In the genomic region with DNA sequence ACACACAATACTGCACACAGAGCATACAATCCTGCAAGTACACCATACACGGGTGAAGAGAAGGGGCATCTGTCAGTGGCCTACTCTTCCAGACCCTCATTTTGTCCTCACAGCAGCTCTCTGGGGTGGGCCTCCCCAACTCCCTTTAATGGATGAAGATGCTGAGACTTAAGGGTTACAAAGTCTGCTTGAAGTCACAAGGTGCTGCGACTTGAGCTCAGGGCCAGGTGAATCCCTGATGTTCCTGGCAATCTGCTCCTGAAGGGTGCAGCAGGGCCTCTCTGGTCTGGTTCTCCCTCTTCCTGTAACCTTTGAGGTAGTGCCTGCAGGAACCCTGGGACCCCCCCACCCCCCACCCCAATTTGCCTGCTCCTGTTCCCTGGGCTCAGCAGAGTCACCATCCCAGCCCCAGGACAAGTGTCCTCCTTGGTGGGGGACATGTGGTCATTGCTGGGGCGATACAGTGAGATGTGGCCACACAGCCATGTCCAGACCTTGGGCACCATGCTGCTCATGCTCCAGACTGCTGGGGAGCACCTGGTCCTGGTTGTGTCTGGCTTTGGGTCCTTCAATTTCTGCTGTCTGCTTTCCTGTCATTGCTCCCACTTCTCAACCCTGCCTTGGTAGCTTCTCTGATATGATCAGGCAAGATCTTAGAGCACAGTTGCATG, we compare ENCODE assay signal across 13 cellular contexts.
DNase-seq lines count a peak whose midpoint lies in the region; ATAC-seq and TF ChIP-seq lines count a peak whose summit lies in the region.
"Had no signal": no experiment of that assay in that cellular context is flagged by ENCODE, and none has a peak within 500 bp of the region (broad histone marks: within the 10 kb centered on the region; RNA-seq: fewer than 3 reads in every experiment).

No MANE protein-coding gene starts in this region.

- no peak overlapping the region for H3K4me2 ChIP-seq in H9 (ENCODE audit: insufficient read depth, insufficient read length, low read length)

- H3K4me1 ChIP-seq in H9 (ENCODE audit: insufficient read depth, low read length): no peaks in the 10 kb centered on the region

- peak; percentile 2 for DNase-seq in activated naive CD4-positive, alpha-beta T cell treated with anti-CD3 and anti-CD28 coated beads for 36 hours
- no peak for DNase-seq in activated naive CD4-positive, alpha-beta T cell treated with anti-CD3 and anti-CD28 coated beads, Interleukin-2, amount 10 ng/mL, durations not matched to agents 7 days and 5 days
- peak; percentile 20 for DNase-seq in H9
- peak; percentile 3 for DNase-seq in activated T-helper 2 cell treated with anti-CD3 and anti-CD28 coated beads, Interferon-gamma antibody, Interleukin-2, Interleukin-4, amounts not matched to agents 10 μg/mL and 5 μg/mL and 100 μg/mL, durations not matched to agents 14 hours and 24 hours and 36 hours (ENCODE audit: low spot score)
- peak; percentile 27 for DNase-seq in osteocyte (ENCODE audit: extremely low spot score, unreplicated experiment)
- no peak for DNase-seq in pons (ENCODE audit: low spot score)
- DNase-seq: CD8-positive, alpha-beta memory T cell; HFFc6; NCI-H1436 treated with DMSO at 0.1 percent for 48 hours; NCI-H2081; NCI-H524 had no signal

- no peak overlapping the region for H3K4ac ChIP-seq in H9 (ENCODE audit: low read depth, low read length)

- WGBS in H9 (ENCODE audit: extremely low coverage, insufficient read length, low lambda C conversion rate): no CpG with 5 or more reads among the region's 3 CpGs

- H2BK5ac ChIP-seq in H9 (ENCODE audit: insufficient read length, low read length): no peak overlapping the region

- H4K91ac ChIP-seq in H9 (ENCODE audit: insufficient read length, low read depth, low read length): no peak overlapping the region

- H2AFZ ChIP-seq in H9 (ENCODE audit: low read length): no peak overlapping the region

- H2BK15ac ChIP-seq in H9 (ENCODE audit: low read depth, low read length): no peak overlapping the region

- no peaks in the 10 kb centered on the region for H3K27me3 ChIP-seq in H9 (ENCODE audit: insufficient read depth, low read length)

- H3K27ac ChIP-seq in H9 (ENCODE audit: insufficient read length, low read depth, low read length): no peak overlapping the region

- no peak overlapping the region for H2BK20ac ChIP-seq in H9 (ENCODE audit: low read depth, low read length, poor library complexity, severe bottlenecking)

- no peaks in the 10 kb centered on the region for H3K27me3 Mint-ChIP-seq in activated naive CD4-positive, alpha-beta T cell treated with anti-CD3 and anti-CD28 coated beads for 36 hours (ENCODE audit: low read depth)
- H3K27me3 Mint-ChIP-seq in activated naive CD4-positive, alpha-beta T cell treated with anti-CD3 and anti-CD28 coated beads, Interleukin-2, amount 10 ng/mL, durations not matched to agents 7 days and 5 days: peaks cover 42% of the 10 kb centered on the region
- H3K27me3 Mint-ChIP-seq in H9 (ENCODE audit: low read depth) (peaks cover 9% of the 10 kb centered on the region), osteocyte (ENCODE audit: unreplicated experiment) (no peaks in the 10 kb centered on the region)
- H3K27me3 Mint-ChIP-seq in activated T-helper 2 cell treated with anti-CD3 and anti-CD28 coated beads, Interferon-gamma antibody, Interleukin-2, Interleukin-4, amounts not matched to agents 10 μg/mL and 5 μg/mL and 100 μg/mL, durations not matched to agents 14 hours and 24 hours and 36 hours (ENCODE audit: low read depth): no peaks in the 10 kb centered on the region
- no peaks in the 10 kb centered on the region for H3K27me3 Mint-ChIP-seq in stimulated activated memory B cell treated with anti-CD40 and anti-IgM and Interleukin-4, amounts not matched to agents 10 μg/mL and 1 μg/mL and 100 μg/mL, for 72 hours

- H2AK5ac ChIP-seq in H9 (ENCODE audit: insufficient read length, low read length): no peak overlapping the region

- no peaks in the 10 kb centered on the region for H3K9me3 ChIP-seq in H9 (ENCODE audit: control insufficient read depth, low read depth, low read length)

- no peak overlapping the region for H3K18ac ChIP-seq in H9 (ENCODE audit: insufficient read length, low read depth, low read length)

- no peak overlapping the region for H3K4me3 Mint-ChIP-seq in activated naive CD4-positive, alpha-beta T cell treated with anti-CD3 and anti-CD28 coated beads for 36 hours
- no peak overlapping the region for H3K4me3 Mint-ChIP-seq in activated naive CD4-positive, alpha-beta T cell treated with anti-CD3 and anti-CD28 coated beads, Interleukin-2, amount 10 ng/mL, durations not matched to agents 7 days and 5 days
- H3K4me3 Mint-ChIP-seq in H9 (no peak overlapping the region), osteocyte (ENCODE audit: unreplicated experiment) (no peak overlapping the region)
- H3K4me3 Mint-ChIP-seq in activated T-helper 2 cell treated with anti-CD3 and anti-CD28 coated beads, Interferon-gamma antibody, Interleukin-2, Interleukin-4, amounts not matched to agents 10 μg/mL and 5 μg/mL and 100 μg/mL, durations not matched to agents 14 hours and 24 hours and 36 hours (ENCODE audit: low read depth): no peak overlapping the region
- no peak overlapping the region for H3K4me3 Mint-ChIP-seq in stimulated activated memory B cell treated with anti-CD40 and anti-IgM and Interleukin-4, amounts not matched to agents 10 μg/mL and 1 μg/mL and 100 μg/mL, for 72 hours
- H3K4me3 Mint-ChIP-seq: CD8-positive, alpha-beta memory T cell; HFFc6 had no signal

- H3K9ac ChIP-seq in H9 (ENCODE audit: extremely low read depth, insufficient read length, low read length): no peak overlapping the region

- H3K9me3 Mint-ChIP-seq in activated naive CD4-positive, alpha-beta T cell treated with anti-CD3 and anti-CD28 coated beads for 36 hours: no peaks in the 10 kb centered on the region
- no peaks in the 10 kb centered on the region for H3K9me3 Mint-ChIP-seq in activated naive CD4-positive, alpha-beta T cell treated with anti-CD3 and anti-CD28 coated beads, Interleukin-2, amount 10 ng/mL, durations not matched to agents 7 days and 5 days
- H3K9me3 Mint-ChIP-seq in H9 (peaks cover 9 to 40% of the 10 kb centered on the region in 2 experiments), osteocyte (ENCODE audit: unreplicated experiment) (peaks cover 10% of the 10 kb centered on the region)
- H3K9me3 Mint-ChIP-seq in activated T-helper 2 cell treated with anti-CD3 and anti-CD28 coated beads, Interferon-gamma antibody, Interleukin-2, Interleukin-4, amounts not matched to agents 10 μg/mL and 5 μg/mL and 100 μg/mL, durations not matched to agents 14 hours and 24 hours and 36 hours: peaks cover 13% of the 10 kb centered on the region
- H3K9me3 Mint-ChIP-seq in stimulated activated memory B cell treated with anti-CD40 and anti-IgM and Interleukin-4, amounts not matched to agents 10 μg/mL and 1 μg/mL and 100 μg/mL, for 72 hours: peaks cover 4% of the 10 kb centered on the region
- H3K9me3 Mint-ChIP-seq: CD8-positive, alpha-beta memory T cell had no signal

- intact Hi-C loops in activated naive CD4-positive, alpha-beta T cell treated with anti-CD3 and anti-CD28 coated beads for 36 hours (cut with micrococcal nuclease): no loop called here
- intact Hi-C loops in activated T-helper 2 cell treated with anti-CD3 and anti-CD28 coated beads, Interferon-gamma antibody, Interleukin-2, Interleukin-4, amounts not matched to agents 10 μg/mL and 5 μg/mL and 100 μg/mL, durations not matched to agents 14 hours and 24 hours and 36 hours (cut with micrococcal nuclease): no loop called here

- no peak overlapping the region for H3K27ac Mint-ChIP-seq in activated naive CD4-positive, alpha-beta T cell treated with anti-CD3 and anti-CD28 coated beads for 36 hours
- no peak overlapping the region for H3K27ac Mint-ChIP-seq in activated naive CD4-positive, alpha-beta T cell treated with anti-CD3 and anti-CD28 coated beads, Interleukin-2, amount 10 ng/mL, durations not matched to agents 7 days and 5 days
- H3K27ac Mint-ChIP-seq in H9 (no peak overlapping the region), osteocyte (ENCODE audit: unreplicated experiment) (no peak overlapping the region)
- H3K27ac Mint-ChIP-seq in activated T-helper 2 cell treated with anti-CD3 and anti-CD28 coated beads, Interferon-gamma antibody, Interleukin-2, Interleukin-4, amounts not matched to agents 10 μg/mL and 5 μg/mL and 100 μg/mL, durations not matched to agents 14 hours and 24 hours and 36 hours: no peak overlapping the region
- no peak overlapping the region for H3K27ac Mint-ChIP-seq in stimulated activated memory B cell treated with anti-CD40 and anti-IgM and Interleukin-4, amounts not matched to agents 10 μg/mL and 1 μg/mL and 100 μg/mL, for 72 hours
- H3K27ac Mint-ChIP-seq: HFFc6 had no signal

- H3K23ac ChIP-seq in H9 (ENCODE audit: insufficient read length, low read depth, low read length): no peak overlapping the region

- H3K4me1 Mint-ChIP-seq in activated naive CD4-positive, alpha-beta T cell treated with anti-CD3 and anti-CD28 coated beads for 36 hours (ENCODE audit: low read depth): no peaks in the 10 kb centered on the region
- peaks cover 17% of the 10 kb centered on the region for H3K4me1 Mint-ChIP-seq in activated naive CD4-positive, alpha-beta T cell treated with anti-CD3 and anti-CD28 coated beads, Interleukin-2, amount 10 ng/mL, durations not matched to agents 7 days and 5 days
- peaks cover 0 to 2% of the 10 kb centered on the region in 2 experiments; a peak in 1 of 4 replicates for H3K4me1 Mint-ChIP-seq in H9
- H3K4me1 Mint-ChIP-seq in activated T-helper 2 cell treated with anti-CD3 and anti-CD28 coated beads, Interferon-gamma antibody, Interleukin-2, Interleukin-4, amounts not matched to agents 10 μg/mL and 5 μg/mL and 100 μg/mL, durations not matched to agents 14 hours and 24 hours and 36 hours (ENCODE audit: low read depth): peaks cover 12% of the 10 kb centered on the region
- peaks cover 59% of the 10 kb centered on the region for H3K4me1 Mint-ChIP-seq in osteocyte (ENCODE audit: unreplicated experiment)
- H3K4me1 Mint-ChIP-seq in stimulated activated memory B cell treated with anti-CD40 and anti-IgM and Interleukin-4, amounts not matched to agents 10 μg/mL and 1 μg/mL and 100 μg/mL, for 72 hours: no peaks in the 10 kb centered on the region

- H4K8ac ChIP-seq in H9 (replicated peaks; ENCODE audit: insufficient read length, low read depth, low read length): no peak overlapping the region

- no peak overlapping the region for H2BK120ac ChIP-seq in H9 (ENCODE audit: low read depth, low read length, poor library complexity, severe bottlenecking)

- no peak for ATAC-seq in stimulated activated memory B cell treated with anti-CD40 and anti-IgM and Interleukin-4, amounts not matched to agents 10 μg/mL and 1 μg/mL and 100 μg/mL, for 72 hours
- ATAC-seq in HG03439 (IDR thresholded peaks at IDR 0.05; ENCODE audit: unreplicated experiment): no peak

- no peaks in the 10 kb centered on the region for H3K79me2 ChIP-seq in H9 (ENCODE audit: insufficient read depth, low read length)

- no peaks in the 10 kb centered on the region for H3K36me3 Mint-ChIP-seq in activated naive CD4-positive, alpha-beta T cell treated with anti-CD3 and anti-CD28 coated beads for 36 hours (ENCODE audit: low read depth)
- H3K36me3 Mint-ChIP-seq in activated naive CD4-positive, alpha-beta T cell treated with anti-CD3 and anti-CD28 coated beads, Interleukin-2, amount 10 ng/mL, durations not matched to agents 7 days and 5 days: no peaks in the 10 kb centered on the region
- peaks cover 0 to 2% (median 0%) of the 10 kb centered on the region in 3 experiments; a peak in 1 of 7 replicates for H3K36me3 Mint-ChIP-seq in H9 (ENCODE audit: insufficient read depth in 1 of 3, low read depth in 3 of 3)
- H3K36me3 Mint-ChIP-seq in activated T-helper 2 cell treated with anti-CD3 and anti-CD28 coated beads, Interferon-gamma antibody, Interleukin-2, Interleukin-4, amounts not matched to agents 10 μg/mL and 5 μg/mL and 100 μg/mL, durations not matched to agents 14 hours and 24 hours and 36 hours (ENCODE audit: low read depth): peaks cover 7% of the 10 kb centered on the region
- H3K36me3 Mint-ChIP-seq in osteocyte (ENCODE audit: unreplicated experiment): no peaks in the 10 kb centered on the region
- H3K36me3 Mint-ChIP-seq in stimulated activated memory B cell treated with anti-CD40 and anti-IgM and Interleukin-4, amounts not matched to agents 10 μg/mL and 1 μg/mL and 100 μg/mL, for 72 hours: peaks cover 5% of the 10 kb centered on the region

- TF ChIP-seq CTCF in H9 (conservative IDR thresholded peaks at IDR 0.05) (no peak), osteocyte (IDR thresholded peaks at IDR 0.05) (no peak)

- no peak overlapping the region for H2BK12ac ChIP-seq in H9 (ENCODE audit: insufficient read length, low read depth, low read length)

- H3K79me1 ChIP-seq in H9 (ENCODE audit: insufficient read depth, low read depth, low read length, poor library complexity, severe bottlenecking): no peaks in the 10 kb centered on the region

- no peak overlapping the region for H3T11ph ChIP-seq in H9 (ENCODE audit: low read length)

- H3K14ac ChIP-seq in H9 (ENCODE audit: insufficient read depth, low read length): no peak overlapping the region

- CTCF ChIA-PET in activated naive CD4-positive, alpha-beta T cell treated with anti-CD3 and anti-CD28 coated beads for 36 hours (lab: Charles Lee): no interaction called here
- CTCF ChIA-PET in activated naive CD4-positive, alpha-beta T cell treated with anti-CD3 and anti-CD28 coated beads, Interleukin-2, amount 10 ng/mL, durations not matched to agents 7 days and 5 days (lab: Charles Lee): interaction anchor here (0.8 to 0.9 kb wide), 2 partner anchors 12 to 17 kb away, joined by 3 read pairs; no protein-coding TSS in a partner anchor

- H4K5ac ChIP-seq in H9 (ENCODE audit: insufficient read length, low read depth, low read length): no peak overlapping the region

- no peaks in the 10 kb centered on the region for H4K20me1 ChIP-seq in H9 (ENCODE audit: control insufficient read depth, insufficient read depth, insufficient read length)

- no peak overlapping the region for H3K56ac ChIP-seq in H9 (ENCODE audit: insufficient read length, low read depth, low read length)

- H3K23me2 ChIP-seq in H9 (ENCODE audit: insufficient read length, low read depth, low read length, poor library complexity, severe bottlenecking): no peaks in the 10 kb centered on the region

Comparison
In these comparisons a context has a peak if more than half of its experiments do, and no peak if none do; other contexts are left out.
1. DNase-seq: peak in activated naive CD4-positive, alpha-beta T cell treated with anti-CD3 and anti-CD28 coated beads for 36 hours (single experiment), H9 (single experiment), activated T-helper 2 cell treated with anti-CD3 and anti-CD28 coated beads, Interferon-gamma antibody, Interleukin-2, Interleukin-4, amounts not matched to agents 10 μg/mL and 5 μg/mL and 100 μg/mL, durations not matched to agents 14 hours and 24 hours and 36 hours (single experiment) and osteocyte (single experiment); none in activated naive CD4-positive, alpha-beta T cell treated with anti-CD3 and anti-CD28 coated beads, Interleukin-2, amount 10 ng/mL, durations not matched to agents 7 days and 5 days (single experiment) and pons (single experiment).